Comparison of ENCODE assay signal across 34 cellular contexts in genomic region chr12:96881608-96882007, GRCh38.
"Had no signal": no experiment of that assay in that cellular context is flagged by ENCODE, and none has a peak within 500 bp of the region (broad histone marks: within the 10 kb centered on the region; RNA-seq: fewer than 3 reads in every experiment).

No MANE protein-coding gene starts in this region.

- H3K36me3 ChIP-seq: MG63 had no signal

- H3K27me3 ChIP-seq: MG63 had no signal

- DNase-seq: Karpas-422, Kasumi-1, MG63, MM.1S, MV-4-11, NCI-H1048, NCI-H1092, NCI-H1092 treated with DMSO at 0.1 percent for 48 hours, NCI-H1105, NCI-H1105 treated with DMSO at 0.1 percent for 48 hours, NCI-H1417, NCI-H1417 treated with DMSO at 0.1 percent for 48 hours, NCI-H1436, NCI-H1436 treated with DMSO at 0.1 percent for 48 hours, NCI-H146, NCI-H1694, NCI-H1694 treated with DMSO at 0.1 percent for 48 hours, NCI-H187, NCI-H187 treated with DMSO at 0.1 percent for 48 hours, NCI-H1930, NCI-H2029, NCI-H2029 treated with DMSO at 0.1 percent for 48 hours, NCI-H2081, NCI-H2081 treated with DMSO at 0.1 percent for 48 hours, NCI-H2107, NCI-H2171, NCI-H2171 treated with DMSO at 0.1 percent for 48 hours, NCI-H2227 treated with DMSO at 0.1 percent for 48 hours, NCI-H226, NCI-H345, NCI-H446, NCI-H446 treated with DMSO at 0.1 percent for 48 hours, NCI-H510A, NCI-H510A treated with DMSO at 0.1 percent for 48 hours had no signal

- H3K9me3 ChIP-seq: MG63 had no signal

- H3K4me3 ChIP-seq: MG63 had no signal
